16 cellular contexts compared by ENCODE assay signal in genomic region chr14:92253381-92253894, GRCh38.
A peak's percentile ranks its signal among the peaks of the same experiment; 100 is the strongest.
DNase-seq lines count a peak whose midpoint lies in the region; ATAC-seq and TF ChIP-seq lines count a peak whose summit lies in the region.
"Had no signal": no experiment of that assay in that cellular context is flagged by ENCODE, and none has a peak within 500 bp of the region (broad histone marks: within the 10 kb centered on the region; RNA-seq: fewer than 3 reads in every experiment).

No MANE protein-coding gene starts in this region.

- POLR2A ChIA-PET in Panc1 (lab: Charles Lee) = interaction anchor here (0.5 kb wide), 1 partner anchor 133 kb away, joined by 3 read pairs; no protein-coding TSS in a partner anchor

- H3K36me3 ChIP-seq in left ventricle myocardium inferior = no peaks in the 10 kb centered on the region
- H3K36me3 ChIP-seq in Panc1 (ENCODE audit: control insufficient read depth, insufficient read depth, low read length) = no peaks in the 10 kb centered on the region
- H3K36me3 ChIP-seq in iPS-20b (ENCODE audit: insufficient read depth, low read depth, low read length) = no peaks in the 10 kb centered on the region
- H3K36me3 ChIP-seq in upper lobe of right lung = no peaks in the 10 kb centered on the region
- H3K36me3 ChIP-seq: BE2C, brain microvascular endothelial cell, lower lobe of right lung, right atrium auricular region had no signal

- no peaks in the 10 kb centered on the region for H3K9me3 ChIP-seq in left ventricle myocardium inferior (replicated peaks)
- H3K9me3 ChIP-seq in Panc1 (ENCODE audit: control insufficient read depth, insufficient read depth, low read depth, low read length) = no peaks in the 10 kb centered on the region
- no peaks in the 10 kb centered on the region for H3K9me3 ChIP-seq in iPS-20b (ENCODE audit: insufficient read depth, low read depth, low read length)
- no peaks in the 10 kb centered on the region for H3K9me3 ChIP-seq in upper lobe of right lung
- H3K9me3 ChIP-seq: BE2C, lower lobe of right lung, right atrium auricular region had no signal

- intact Hi-C loops in left ventricle myocardium superior (cut with micrococcal nuclease) = no loop called here
- intact Hi-C loops in left ventricle myocardium inferior (cut with micrococcal nuclease) = no loop called here
- intact Hi-C loops in Panc1 (cut with micrococcal nuclease; ENCODE audit: unreplicated experiment) = no loop called here
- intact Hi-C loops in upper lobe of right lung (cut with DNase I) = no loop called here

- DNase-seq in left ventricle myocardium superior = no peak
- no peak for DNase-seq in left ventricle myocardium inferior
- DNase-seq in Panc1 (ENCODE audit: low read depth, low spot score) = no peak
- no peak for DNase-seq in upper lobe of right lung
- DNase-seq in NCI-H187 treated with DMSO at 0.1 percent for 48 hours (lab: John Stamatoyannopoulos, UW) = no peak
- DNase-seq: activated CD4-positive, alpha-beta T cell treated with anti-CD3 and anti-CD28 coated beads for 4 hours; activated naive CD4-positive, alpha-beta T cell treated with anti-CD3 and anti-CD28 coated beads, Interleukin-2, amount 50 U/mL, for 16 hours; BE2C; brain microvascular endothelial cell; lower lobe of right lung; NCI-H1930; T-helper 9 cell had no signal

- ATAC-seq in left ventricle myocardium superior = peak; percentile 27
- ATAC-seq in Panc1 = peak; percentile 48; the same call in 1 of the 2 replicates
- peak; percentile 69 for ATAC-seq in upper lobe of right lung
- ATAC-seq in HG03095 (IDR thresholded peaks at IDR 0.05; ENCODE audit: unreplicated experiment) = no peak
- ATAC-seq in GM19035 (IDR thresholded peaks at IDR 0.05; ENCODE audit: unreplicated experiment) = no peak

- TF ChIP-seq CTCF in left ventricle myocardium inferior (IDR thresholded peaks at IDR 0.05; ENCODE audit: borderline replicate concordance) (no peak), Panc1 (IDR thresholded peaks at IDR 0.05) (no peak), upper lobe of right lung (IDR thresholded peaks at IDR 0.05) (no peak)

- no peak overlapping the region for H3K9ac ChIP-seq in iPS-20b (ENCODE audit: low read depth, low read length)

- CTCF ChIA-PET in Panc1 (lab: Charles Lee) = interaction anchor here (0.6 kb wide), 1 partner anchor 1098 kb away, joined by 3 read pairs; no protein-coding TSS in a partner anchor

- H3K27me3 ChIP-seq in left ventricle myocardium inferior (ENCODE audit: low read depth) = peaks cover 80% of the 10 kb centered on the region
- H3K27me3 ChIP-seq in Panc1 (ENCODE audit: control insufficient read depth, insufficient read depth, low read length) = no peaks in the 10 kb centered on the region
- H3K27me3 ChIP-seq in iPS-20b (ENCODE audit: insufficient read depth, low read length) = peaks cover 45% of the 10 kb centered on the region
- peaks cover 34% of the 10 kb centered on the region for H3K27me3 ChIP-seq in upper lobe of right lung

- no TSS peak for BruUV-seq in Panc1 (replicated peaks; lab: Mats Ljungman, UMichigan)

- in situ Hi-C loops in Panc1 (cut with HindIII; ENCODE audit: low pct_unique_long_range_greater_than_20kb, low sequenced_read_pairs) = no loop called here

- H3K4me1 ChIP-seq in left ventricle myocardium inferior (peaks cover 9% of the 10 kb centered on the region), Panc1 (ENCODE audit: control insufficient read depth, insufficient read depth, low read length) (no peaks in the 10 kb centered on the region), iPS-20b (ENCODE audit: insufficient read depth, low read length) (peaks cover 14% of the 10 kb centered on the region; the same call in 1 of the 2 replicates), upper lobe of right lung (peaks cover 8% of the 10 kb centered on the region)
- H3K4me1 ChIP-seq: BE2C, right atrium auricular region had no signal

- H3K27ac ChIP-seq in left ventricle myocardium inferior (replicated peaks) (no peak overlapping the region), Panc1 (ENCODE audit: low read length) (no peak overlapping the region), iPS-20b (ENCODE audit: low read length) (no peak overlapping the region), upper lobe of right lung (no peak overlapping the region)
- H3K27ac ChIP-seq: brain microvascular endothelial cell, lower lobe of right lung, right atrium auricular region had no signal

- H3K4me3 ChIP-seq in left ventricle myocardium inferior (no peak overlapping the region), Panc1 (ENCODE audit: low read depth in 2 of 2, low read length in 2 of 2) (no peak overlapping the region), iPS-20b (ENCODE audit: low read length) (peak overlapping the region; percentile 41; the same call in 1 of the 2 replicates), upper lobe of right lung (no peak overlapping the region)
- H3K4me3 ChIP-seq: lower lobe of right lung, right atrium auricular region had no signal

Comparison
In these comparisons a context has a peak if more than half of its experiments do, and no peak if none do; other contexts are left out.
1. ATAC-seq: peak in left ventricle myocardium superior (single experiment), Panc1 (single experiment) and upper lobe of right lung (single experiment); none in HG03095 (single experiment) and GM19035 (single experiment).